In genomic region chr1:151255381-151255780, GRCh38 we compare ENCODE assay signal across 8 cellular contexts. TPM values are rescaled to one million over a fixed set of nuclear protein-coding genes. Genes with fewer than 3 reads are reported as not detected.
DNase-seq lines count a peak whose midpoint lies in the region; ATAC-seq and TF ChIP-seq lines count a peak whose summit lies in the region.

No MANE protein-coding gene starts in this region.

- H3K36me3 ChIP-seq in endocrine pancreas (ENCODE audit: control insufficient read depth, insufficient read depth, low read length) (no peaks in the 10 kb centered on the region), neutrophil (no peaks in the 10 kb centered on the region)

- H3K4me1 Mint-ChIP-seq in Calu3 (ENCODE audit: low read depth, unreplicated experiment) = peaks cover 8% of the 10 kb centered on the region

- H3K9me3 ChIP-seq in endocrine pancreas (ENCODE audit: control insufficient read depth, low read length) = no peaks in the 10 kb centered on the region
- H3K9me3 ChIP-seq in neutrophil = no peaks in the 10 kb centered on the region

- TF ChIP-seq CTCF in Calu3 (IDR thresholded peaks at IDR 0.05; ENCODE audit: unreplicated experiment) (no peak), neutrophil (IDR thresholded peaks at IDR 0.05) (no peak)

- peaks cover 49% of the 10 kb centered on the region for H3K36me3 Mint-ChIP-seq in Calu3 (ENCODE audit: insufficient read depth, unreplicated experiment)

- intact Hi-C loops in Calu3 (cut with micrococcal nuclease; ENCODE audit: unreplicated experiment) = no loop called here

- CTCF ChIA-PET in Calu3 (lab: Charles Lee) = interaction anchor here (0.6 to 1.4 kb wide), 4 partner anchors 26 to 262 kb away, joined by 3 to 8 read pairs (median 4); no protein-coding TSS in a partner anchor

- H3K4me1 ChIP-seq in endocrine pancreas (ENCODE audit: control insufficient read depth, insufficient read depth, low read length) (no peaks in the 10 kb centered on the region), neutrophil (ENCODE audit: control insufficient read depth in 1 of 2, insufficient read depth in 1 of 2, low read depth in 1 of 2, low read length in 1 of 2) (peaks cover 15 to 16% of the 10 kb centered on the region in 2 experiments)

- TSS peak; percentile 82 for BruUV-seq in Calu3 (replicated peaks; lab: Mats Ljungman, UMichigan)

- H3K4me3 ChIP-seq in endocrine pancreas (ENCODE audit: control insufficient read depth, insufficient read depth, low read length) = peak overlapping the region; percentile 100
- peak overlapping the region; percentile 69 to 84 for H3K4me3 ChIP-seq in neutrophil (ENCODE audit: low read depth in 1 of 2, low read length in 1 of 2)

- peak overlapping the region; percentile 100 for H3K27ac Mint-ChIP-seq in Calu3 (ENCODE audit: unreplicated experiment)

- H3K9me3 Mint-ChIP-seq in Calu3 (ENCODE audit: low read depth, unreplicated experiment) = no peaks in the 10 kb centered on the region

- H3K9ac ChIP-seq in endocrine pancreas (ENCODE audit: control insufficient read depth, insufficient read depth, low read length) = peak overlapping the region; percentile 65

- H3K4me3 Mint-ChIP-seq in Calu3 (ENCODE audit: low read depth, unreplicated experiment) = peak overlapping the region; percentile 93

- H3K27me3 Mint-ChIP-seq in Calu3 (ENCODE audit: unreplicated experiment) = no peaks in the 10 kb centered on the region

- no peak for DNase-seq in Calu3
- DNase-seq in NCI-H69 (lab: John Stamatoyannopoulos, UW) = peak; percentile 15
- no peak for DNase-seq in DMS153 (lab: John Stamatoyannopoulos, UW)
- no peak for DNase-seq in NCI-H2227 (lab: John Stamatoyannopoulos, UW; ENCODE audit: unreplicated experiment)
- no peak for DNase-seq in NCI-H524 treated with DMSO at 0.1 percent for 48 hours (lab: John Stamatoyannopoulos, UW)

- H3K27me3 ChIP-seq in endocrine pancreas (ENCODE audit: control insufficient read depth, insufficient read depth, low read length) = no peaks in the 10 kb centered on the region
- H3K27me3 ChIP-seq in neutrophil = no peaks in the 10 kb centered on the region

- no peak for ATAC-seq in HG03025 (IDR thresholded peaks at IDR 0.05; ENCODE audit: low FRiP score, unreplicated experiment)

- peak overlapping the region; percentile 90 for H3K27ac ChIP-seq in neutrophil

RNA-seq across cellular contexts. Expression of gene PSMD4, which starts 0.8 kb away (rescaled TPM):
- total RNA-seq in Calu3 (2022) = 302 and 325 TPM in 2 replicates

RNA-seq across cellular contexts. Expression of gene ZNF687, which starts 26.7 kb away (rescaled TPM):
- 42.9 and 43.4 TPM in 2 replicates for total RNA-seq in Calu3 (2022)

RNA-seq across cellular contexts. Expression of gene PIP5K1A, which starts 57.0 kb away (rescaled TPM):
- total RNA-seq in Calu3 (2022) = 86.6 and 96.2 TPM in 2 replicates
